ENCODE assay signal across 21 cellular contexts in the genomic region with DNA sequence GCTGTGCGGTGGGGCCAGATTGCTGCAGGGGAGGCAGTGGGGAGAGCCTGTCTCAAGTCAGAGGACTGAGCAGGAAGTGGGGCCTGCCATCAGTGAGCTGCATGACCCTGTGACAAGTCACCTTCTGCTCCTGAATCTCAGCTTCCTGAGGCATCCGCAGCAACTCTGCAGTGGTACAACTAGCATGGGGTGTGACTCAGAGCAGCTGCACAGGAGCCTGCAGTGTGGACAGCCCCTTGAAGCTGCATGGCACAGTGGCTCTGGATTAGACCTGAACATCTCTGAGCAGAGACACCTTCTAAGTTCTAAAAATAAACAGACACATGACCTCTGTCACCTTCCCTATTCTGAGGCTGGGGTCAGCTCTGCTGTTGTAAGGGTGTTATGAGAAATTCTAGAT. TPM values are rescaled to one million over a fixed set of nuclear protein-coding genes. Genes with fewer than 3 reads are reported as not detected.
DNase-seq lines count a peak whose midpoint lies in the region; ATAC-seq and TF ChIP-seq lines count a peak whose summit lies in the region.
"Had no signal": no experiment of that assay in that cellular context is flagged by ENCODE, and none has a peak within 500 bp of the region (broad histone marks: within the 10 kb centered on the region; RNA-seq: fewer than 3 reads in every experiment).

No MANE protein-coding gene starts in this region.

- H3K4me3 Mint-ChIP-seq in progenitor cell of endocrine pancreas (ENCODE audit: low read depth): no peak overlapping the region
- H3K4me3 Mint-ChIP-seq: CD4-positive, alpha-beta T cell had no signal

- no peak overlapping the region for H3K14ac ChIP-seq in IMR-90 (replicated peaks; ENCODE audit: low read depth, low read length)
- H3K14ac ChIP-seq in mesenchymal stem cell (ENCODE audit: low read length in 2 of 2): peak overlapping the region in 1 of 2 experiments; percentile 71

- POLR2A ChIA-PET in IMR-90 (lab: Charles Lee; ENCODE audit: unreplicated experiment): no interaction called here

- H2AK9ac ChIP-seq in IMR-90 (replicated peaks; ENCODE audit: low read depth, low read length, poor library complexity): no peak overlapping the region

- H3K4me1 ChIP-seq in IMR-90 (ENCODE audit: control insufficient read depth, insufficient read depth, low read length): no peaks in the 10 kb centered on the region
- peaks cover 5% of the 10 kb centered on the region for H3K4me1 ChIP-seq in mesenchymal stem cell (ENCODE audit: control insufficient read depth, insufficient read depth, low read depth, low read length)
- H3K4me1 ChIP-seq in upper lobe of right lung: no peaks in the 10 kb centered on the region
- H3K4me1 ChIP-seq: BLaER1 had no signal

- TF ChIP-seq POLR2A in IMR-90 (IDR thresholded peaks at IDR 0.05; ENCODE audit: low read depth, low read length): no peak

- no peak overlapping the region for H2BK12ac ChIP-seq in mesenchymal stem cell (ENCODE audit: low read length in 2 of 2)

- no peak overlapping the region for H3K4me3 ChIP-seq in IMR-90 (ENCODE audit: insufficient read depth, low read depth, low read length)
- no peak overlapping the region for H3K4me3 ChIP-seq in mesenchymal stem cell (ENCODE audit: insufficient read depth in 1 of 2, low read depth in 1 of 2, low read length in 2 of 2)
- no peak overlapping the region for H3K4me3 ChIP-seq in upper lobe of right lung
- H3K4me3 ChIP-seq: BLaER1, K562 had no signal

- H3K9me1 ChIP-seq in IMR-90 (ENCODE audit: insufficient read depth, low read length): peaks cover 2% of the 10 kb centered on the region; the same call in 1 of the 2 replicates

- H3K18ac ChIP-seq in IMR-90 (ENCODE audit: low read depth, low read length): no peak overlapping the region
- peak overlapping the region in 1 of 2 experiments; percentile 50 for H3K18ac ChIP-seq in mesenchymal stem cell (ENCODE audit: low read depth in 1 of 2, low read length in 2 of 2)

- no peak overlapping the region for H2BK20ac ChIP-seq in IMR-90 (ENCODE audit: low read depth, low read length)

- H3K27ac ChIP-seq in IMR-90 (ENCODE audit: insufficient read depth, low read length): no peak overlapping the region
- peak overlapping the region; percentile 77 for H3K27ac ChIP-seq in mesenchymal stem cell (ENCODE audit: low read length, poor library complexity, severe bottlenecking)
- H3K27ac ChIP-seq in upper lobe of right lung: no peak overlapping the region
- H3K27ac ChIP-seq: BLaER1 had no signal

- peak; percentile 43 for DNase-seq in ELR (ENCODE audit: low read depth)
- peak; percentile 31 for DNase-seq in IMR-90
- peak; percentile 19 for DNase-seq in mesenchymal stem cell
- no peak for DNase-seq in progenitor cell of endocrine pancreas (ENCODE audit: low spot score, unreplicated experiment)
- DNase-seq in upper lobe of right lung: no peak
- DNase-seq in putamen (ENCODE audit: low spot score): no peak
- DNase-seq: ACHN; CD4-positive, alpha-beta T cell; COR-L47; DMS 273 treated with DMSO at 0.1 percent for 48 hours; GF-D8; MM.1S; NCI-H1092; NCI-H1436 treated with DMSO at 0.1 percent for 48 hours; NCI-H1930; NCI-H226; NCI-H510A treated with DMSO at 0.1 percent for 48 hours; NCI-H748 treated with DMSO at 0.1 percent for 48 hours had no signal

- peaks cover 28% of the 10 kb centered on the region for H3K36me3 Mint-ChIP-seq in progenitor cell of endocrine pancreas (ENCODE audit: insufficient read depth)

- H3K36me3 ChIP-seq in IMR-90 (ENCODE audit: control insufficient read depth, insufficient read depth, low read length) (peaks cover 6% of the 10 kb centered on the region), mesenchymal stem cell (ENCODE audit: control insufficient read depth in 1 of 2, insufficient read depth in 2 of 2, low read depth in 1 of 2, low read length in 2 of 2) (peaks cover 14 to 26% of the 10 kb centered on the region in 2 experiments), upper lobe of right lung (no peaks in the 10 kb centered on the region)

- H3K4me1 Mint-ChIP-seq in progenitor cell of endocrine pancreas (ENCODE audit: low read depth): no peaks in the 10 kb centered on the region

- TF ChIP-seq CTCF in IMR-90 (conservative IDR thresholded peaks at IDR 0.05; ENCODE audit: low read depth, low read length) (no peak), progenitor cell of endocrine pancreas (IDR thresholded peaks at IDR 0.05; ENCODE audit: unreplicated experiment) (no peak), upper lobe of right lung (IDR thresholded peaks at IDR 0.05) (no peak)

- H4K91ac ChIP-seq in IMR-90 (ENCODE audit: insufficient read depth, low read depth, low read length) (no peak overlapping the region), mesenchymal stem cell (ENCODE audit: low read length) (no peak overlapping the region)

- no peaks in the 10 kb centered on the region for H3K9me3 Mint-ChIP-seq in progenitor cell of endocrine pancreas (ENCODE audit: low read depth)
- H3K9me3 Mint-ChIP-seq: CD4-positive, alpha-beta T cell had no signal

- H3K9ac ChIP-seq in IMR-90 (ENCODE audit: low read depth, low read length) (no peak overlapping the region), mesenchymal stem cell (ENCODE audit: low read length) (no peak overlapping the region)
- H3K9ac ChIP-seq: BLaER1 had no signal

- H3K27me3 Mint-ChIP-seq in progenitor cell of endocrine pancreas: no peaks in the 10 kb centered on the region

- no peak overlapping the region for H4K5ac ChIP-seq in IMR-90 (ENCODE audit: low read depth, low read length)

- WGBS in IMR-90 (ENCODE audit: extremely low coverage in 2 of 2, insufficient read length in 1 of 2), 2 experiments: 57% methylated on average over 1 of the region's 2 CpGs; no CpG with 5 or more reads in 1 of the 2 experiments
- 62% methylated on average over 2 of the region's 2 CpGs for WGBS in mesenchymal stem cell

- H3K4ac ChIP-seq in IMR-90 (ENCODE audit: low read depth, low read length) (no peak overlapping the region), mesenchymal stem cell (ENCODE audit: low read depth in 1 of 2, low read length in 2 of 2) (no peak overlapping the region)

- in situ Hi-C loops in IMR-90 (cut with MboI; ENCODE audit: low sequenced_read_pairs): no loop called here

- H3K56ac ChIP-seq in IMR-90 (ENCODE audit: extremely low read depth, insufficient read depth, low read length): no peak overlapping the region

- H2BK5ac ChIP-seq in IMR-90 (ENCODE audit: low read depth, low read length, poor library complexity, severe bottlenecking): no peak overlapping the region
- H2BK5ac ChIP-seq in mesenchymal stem cell (ENCODE audit: low read depth, low read length, poor library complexity, severe bottlenecking): no peak overlapping the region

- no peaks in the 10 kb centered on the region for H3K27me3 ChIP-seq in IMR-90 (ENCODE audit: control insufficient read depth, insufficient read depth, low read length)
- H3K27me3 ChIP-seq in mesenchymal stem cell (ENCODE audit: control insufficient read depth in 1 of 2, insufficient read depth in 1 of 2, low read length in 2 of 2): no peaks in the 10 kb centered on the region
- H3K27me3 ChIP-seq in upper lobe of right lung: no peaks in the 10 kb centered on the region
- H3K27me3 ChIP-seq: BLaER1 had no signal

- H4K8ac ChIP-seq in IMR-90 (ENCODE audit: low read depth in 2 of 2, low read length in 2 of 2) (no peak overlapping the region), mesenchymal stem cell (ENCODE audit: low read length) (no peak overlapping the region)

- TF ChIP-seq RAD21 in IMR-90 (IDR thresholded peaks at IDR 0.05; ENCODE audit: low read length): no peak

- ATAC-seq in IMR-90 (ENCODE audit: low read depth) (0 out of 2 replicates have a peak, but pooled peaks have one; percentile 21), upper lobe of right lung (no peak), GM18873 (IDR thresholded peaks at IDR 0.05; ENCODE audit: low FRiP score, unreplicated experiment) (no peak)

- H3K4me2 ChIP-seq in IMR-90 (ENCODE audit: low read depth, low read length): no peak overlapping the region
- peak overlapping the region; percentile 30 for H3K4me2 ChIP-seq in mesenchymal stem cell (ENCODE audit: low read length, poor library complexity, severe bottlenecking)
- H3K4me2 ChIP-seq: BLaER1 had no signal

- H4K20me1 ChIP-seq in IMR-90 (ENCODE audit: insufficient read depth, low read length): no peaks in the 10 kb centered on the region
- H4K20me1 ChIP-seq: BLaER1 had no signal

- BruUV-seq in IMR-90 (replicated peaks; lab: Mats Ljungman, UMichigan): no TSS peak

- no peak overlapping the region for H2AFZ ChIP-seq in IMR-90 (replicated peaks; ENCODE audit: low read length, poor library complexity)
- H2AFZ ChIP-seq in mesenchymal stem cell (ENCODE audit: low read depth, low read length): no peak overlapping the region

- H3K27ac Mint-ChIP-seq in progenitor cell of endocrine pancreas: peak overlapping the region; percentile 6
- H3K27ac Mint-ChIP-seq: CD4-positive, alpha-beta T cell had no signal

- no peaks in the 10 kb centered on the region for H3K79me1 ChIP-seq in IMR-90 (ENCODE audit: low read depth in 1 of 2, low read length in 2 of 2)
- no peaks in the 10 kb centered on the region for H3K79me1 ChIP-seq in mesenchymal stem cell (replicated peaks; ENCODE audit: low read length, poor library complexity, severe bottlenecking)

- no peak overlapping the region for H2AK5ac ChIP-seq in IMR-90 (ENCODE audit: low read depth, low read length)
- H2AK5ac ChIP-seq in mesenchymal stem cell (ENCODE audit: low read length, severe bottlenecking): no peak overlapping the region

- intact Hi-C loops in IMR-90 (cut with micrococcal nuclease) (no loop called here), upper lobe of right lung (cut with DNase I) (no loop called here)

- H3K9me3 ChIP-seq in IMR-90 (ENCODE audit: control insufficient read depth, insufficient read depth, low read length): no peaks in the 10 kb centered on the region
- H3K9me3 ChIP-seq in mesenchymal stem cell (ENCODE audit: control insufficient read depth, low read length): no peaks in the 10 kb centered on the region
- no peaks in the 10 kb centered on the region for H3K9me3 ChIP-seq in upper lobe of right lung
- H3K9me3 ChIP-seq: BLaER1 had no signal

- CTCF ChIA-PET in IMR-90 (lab: Yijun Ruan, JAX): no interaction called here

- no peak overlapping the region for H2BK15ac ChIP-seq in IMR-90 (ENCODE audit: low read depth, low read length)
- no peak overlapping the region for H2BK15ac ChIP-seq in mesenchymal stem cell (ENCODE audit: low read depth, poor library complexity, severe bottlenecking)

- H3K23ac ChIP-seq in IMR-90 (ENCODE audit: low read depth, low read length) (no peak overlapping the region), mesenchymal stem cell (ENCODE audit: low read length in 2 of 2) (no peak overlapping the region)

- H2BK120ac ChIP-seq in IMR-90 (ENCODE audit: low read depth, low read length): no peak overlapping the region
- H2BK120ac ChIP-seq in mesenchymal stem cell (ENCODE audit: low read depth, low read length): no peak overlapping the region

- dilution Hi-C loops in IMR-90 (cut with HindIII; ENCODE audit: low sequenced_read_pairs, unreplicated experiment): no loop called here

RNA-seq across cellular contexts. Expression of a gene that starts 18.0 kb away (rescaled TPM):
- total RNA-seq in IMR-90 (2012; rRNA removed) (1.1 and 1.3 TPM in 2 replicates), progenitor cell of endocrine pancreas (18.3 and 18.6 TPM in 2 replicates), upper lobe of right lung (0.98 TPM)
- 1.1 and 1.4 TPM in 2 replicates for polyA plus RNA-seq in IMR-90 (2012; rRNA removed)
- 0.06 and 0.08 TPM in 2 replicates for polyA plus RNA-seq in IMR-90 (2012; cell fraction: cytosol; rRNA removed)
- polyA plus RNA-seq in IMR-90 (2012; cell fraction: nucleus; rRNA removed; ENCODE audit: low replicate concordance): 1.7 and 6.5 TPM in 2 replicates
- polyA plus RNA-seq in mesenchymal stem cell (2013, experiment 1 of 2): 1.1 TPM
- 0.56 TPM for polyA plus RNA-seq in mesenchymal stem cell (2013, experiment 2 of 2)

RNA-seq across cellular contexts. Expression of a gene that starts 18.2 kb away (rescaled TPM):
- total RNA-seq in IMR-90 (2012; rRNA removed): 13.8 and 14.2 TPM in 2 replicates
- polyA plus RNA-seq in IMR-90 (2012; rRNA removed): 25.4 and 30.0 TPM in 2 replicates
- 16.5 and 23.9 TPM in 2 replicates for polyA plus RNA-seq in IMR-90 (2012; cell fraction: cytosol; rRNA removed)
- polyA plus RNA-seq in IMR-90 (2012; cell fraction: nucleus; rRNA removed; ENCODE audit: low replicate concordance): 8.7 and 26.5 TPM in 2 replicates
- polyA plus RNA-seq in mesenchymal stem cell (2013, experiment 1 of 2): 32.4 TPM
- polyA plus RNA-seq in mesenchymal stem cell (2013, experiment 2 of 2): 32.0 TPM
- total RNA-seq in progenitor cell of endocrine pancreas: 46.1 and 50.5 TPM in 2 replicates
- total RNA-seq in upper lobe of right lung: 34.6 TPM

RNA-seq across cellular contexts. Expression of a gene that starts 43.5 kb away (rescaled TPM):
- total RNA-seq in IMR-90 (2012; rRNA removed) (78.0 and 139 TPM in 2 replicates), progenitor cell of endocrine pancreas (68.7 and 76.5 TPM in 2 replicates), upper lobe of right lung (51.6 TPM)
- polyA plus RNA-seq in IMR-90 (2012; rRNA removed): 31.9 and 38.7 TPM in 2 replicates
- 23.3 and 33.4 TPM in 2 replicates for polyA plus RNA-seq in IMR-90 (2012; cell fraction: cytosol; rRNA removed)
- polyA plus RNA-seq in IMR-90 (2012; cell fraction: nucleus; rRNA removed; ENCODE audit: low replicate concordance): 3.9 and 15.0 TPM in 2 replicates
- polyA plus RNA-seq in mesenchymal stem cell (2013, experiment 1 of 2): 43.9 TPM
- polyA plus RNA-seq in mesenchymal stem cell (2013, experiment 2 of 2): 43.6 TPM

Comparison
In these comparisons a context has a peak if more than half of its experiments do, and no peak if none do; other contexts are left out.
1. DNase-seq: peak in ELR (single experiment), IMR-90 (single experiment) and mesenchymal stem cell (single experiment); none in progenitor cell of endocrine pancreas (single experiment), upper lobe of right lung (single experiment) and putamen (single experiment).